In the genomic region with DNA sequence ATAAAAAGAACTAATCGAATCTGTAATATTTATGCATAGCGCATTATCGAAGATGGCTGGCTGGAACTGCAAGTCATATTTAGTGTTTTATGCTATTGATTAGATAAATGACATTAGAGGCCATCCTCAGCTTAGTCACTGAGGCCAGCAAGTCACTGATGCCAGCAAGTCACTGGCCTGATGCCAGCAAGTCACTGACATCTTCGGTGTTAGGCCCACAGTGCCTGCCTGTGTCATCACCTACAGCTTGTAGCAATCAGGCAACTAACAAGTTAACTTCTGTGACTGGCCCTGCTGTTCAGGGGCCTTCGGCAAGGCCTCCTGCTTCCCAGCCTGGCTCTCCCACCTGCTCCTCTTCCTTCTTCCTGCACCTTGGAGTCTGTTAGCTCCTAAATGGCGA, we compare ENCODE assay signal across 15 cellular contexts.
"Had no signal": no experiment of that assay in that cellular context is flagged by ENCODE, and none has a peak within 500 bp of the region (broad histone marks: within the 10 kb centered on the region; RNA-seq: fewer than 3 reads in every experiment).

No MANE protein-coding gene starts in this region.

- DNase-seq: activated CD4-positive, alpha-beta memory T cell treated with anti-CD3 and anti-CD28 coated beads for 36 hours; activated CD4-positive, CD25-positive, alpha-beta regulatory T cell treated with anti-CD3 and anti-CD28 coated beads, Interleukin-2, amount 50 U/mL, for 72 hours; activated CD8-positive, alpha-beta memory T cell treated with anti-CD3 and anti-CD28 coated beads, Interleukin-2, amount 50 U/mL, for 48 hours; activated naive CD4-positive, alpha-beta T cell treated with anti-CD3 and anti-CD28 coated beads, Interleukin-2, amount 10 ng/mL, durations not matched to agents 7 days and 5 days; foreskin fibroblast; head of caudate nucleus; natural killer cell; occipital lobe; stimulated activated CD4-positive, alpha-beta T cell treated with anti-CD3 and anti-CD28 coated beads, Interleukin-2, amount 100 ng/mL, for 24 hours; stimulated activated naive CD4-positive, alpha-beta T cell; trophoblast cell had no signal

- H3K4me3 Mint-ChIP-seq: activated CD4-positive, alpha-beta memory T cell treated with anti-CD3 and anti-CD28 coated beads for 36 hours; activated naive CD4-positive, alpha-beta T cell treated with anti-CD3 and anti-CD28 coated beads, Interleukin-2, amount 10 ng/mL, durations not matched to agents 7 days and 5 days; brain; natural killer cell; T-helper 1 cell treated with Interleukin-12 subunit alpha and Interleukin-12 subunit beta and Interleukin-4 antibody, amounts not matched to agents 30 μg/mL and 1 μg/mL, for 36 hours had no signal

- H3K27me3 Mint-ChIP-seq: activated CD4-positive, alpha-beta memory T cell treated with anti-CD3 and anti-CD28 coated beads for 36 hours; activated naive CD4-positive, alpha-beta T cell treated with anti-CD3 and anti-CD28 coated beads, Interleukin-2, amount 10 ng/mL, durations not matched to agents 7 days and 5 days; brain had no signal

- H3K27ac Mint-ChIP-seq: activated CD4-positive, alpha-beta memory T cell treated with anti-CD3 and anti-CD28 coated beads for 36 hours; activated naive CD4-positive, alpha-beta T cell treated with anti-CD3 and anti-CD28 coated beads, Interleukin-2, amount 10 ng/mL, durations not matched to agents 7 days and 5 days; T-helper 1 cell treated with Interleukin-12 subunit alpha and Interleukin-12 subunit beta and Interleukin-4 antibody, amounts not matched to agents 30 μg/mL and 1 μg/mL, for 36 hours had no signal

- ATAC-seq: esophagus mucosa, natural killer cell, sciatic nerve had no signal

- H3K4me1 Mint-ChIP-seq: activated naive CD4-positive, alpha-beta T cell treated with anti-CD3 and anti-CD28 coated beads, Interleukin-2, amount 10 ng/mL, durations not matched to agents 7 days and 5 days had no signal

- H3K9me3 Mint-ChIP-seq: activated CD4-positive, alpha-beta memory T cell treated with anti-CD3 and anti-CD28 coated beads for 36 hours; activated naive CD4-positive, alpha-beta T cell treated with anti-CD3 and anti-CD28 coated beads, Interleukin-2, amount 10 ng/mL, durations not matched to agents 7 days and 5 days; brain; natural killer cell; T-helper 1 cell treated with Interleukin-12 subunit alpha and Interleukin-12 subunit beta and Interleukin-4 antibody, amounts not matched to agents 30 μg/mL and 1 μg/mL, for 36 hours had no signal
